16 cellular contexts compared by ENCODE assay signal in the genomic region with DNA sequence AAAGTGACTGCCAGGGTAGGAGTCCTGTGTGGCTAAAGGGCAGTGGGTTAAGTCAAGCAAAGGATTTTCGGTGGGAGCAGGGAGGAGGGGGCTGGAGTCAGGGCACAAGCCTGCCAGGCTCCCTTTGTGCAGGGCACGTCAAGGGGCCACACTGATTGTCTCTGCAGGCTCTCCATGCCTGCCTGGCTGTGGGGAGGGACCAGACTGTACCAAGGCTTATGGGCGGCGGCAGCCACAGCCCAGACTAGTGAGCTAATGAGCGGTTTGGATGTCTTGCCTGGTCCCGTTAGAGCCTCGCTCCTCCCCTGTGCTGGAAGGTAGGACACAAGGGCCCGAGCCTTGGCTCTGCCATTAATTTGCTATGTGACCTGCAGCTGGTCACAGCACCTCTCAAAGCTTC. TPM values are rescaled to one million over a fixed set of nuclear protein-coding genes. Genes with fewer than 3 reads are reported as not detected.
"Had no signal": no experiment of that assay in that cellular context is flagged by ENCODE, and none has a peak within 500 bp of the region (broad histone marks: within the 10 kb centered on the region; RNA-seq: fewer than 3 reads in every experiment).

No MANE protein-coding gene starts in this region.

RNA-seq across cellular contexts. Expression of gene LGALS9B, which starts 25.6 kb away (rescaled TPM):
- total RNA-seq: activated B cell treated with CpG ODN at 0.5 μM for 24 hours; activated CD4-positive, alpha-beta memory T cell treated with anti-CD3 and anti-CD28 coated beads for 36 hours; activated CD4-positive, alpha-beta T cell treated with anti-CD3 and anti-CD28 coated beads, Interleukin-2, amount 10 ng/mL, durations not matched to agents 24 days and 14 days; activated CD8-positive, alpha-beta memory T cell treated with anti-CD3 and anti-CD28 coated beads for 36 hours; activated CD8-positive, alpha-beta T cell treated with anti-CD3 and anti-CD28 coated beads for 36 hours; activated naive CD4-positive, alpha-beta T cell treated with anti-CD3 and anti-CD28 coated beads for 36 hours; activated naive CD4-positive, alpha-beta T cell treated with anti-CD3 and anti-CD28 coated beads, Interleukin-2, amount 50 U/mL, for 72 hours; activated naive CD8-positive, alpha-beta T cell treated with anti-CD3 and anti-CD28 coated beads for 36 hours; activated T-cell treated with anti-CD3 and anti-CD28 coated beads, Interleukin-2, amount 50 U/mL, for 4 hours; activated T-cell treated with anti-CD3 and anti-CD28 coated beads, Interleukin-2, amount 50 U/mL, for 72 hours; activated T-helper 1 cell treated with anti-CD3 and anti-CD28 coated beads, Interleukin-12 subunit alpha, Interleukin-12 subunit beta, Interleukin-2, Interleukin-4 antibody, amounts not matched to agents 30 ng/mL and 10 ng/mL and 1 ng/mL, durations not matched to agents 14 hours and 24 hours and 36 hours; activated T-helper 17 cell treated with anti-CD3 and anti-CD28 coated beads, Interleukin-2, amount 50 U/mL, for 72 hours; adrenal gland; astrocyte; body of pancreas; cardiac septum had no signal
